In the genomic region with DNA sequence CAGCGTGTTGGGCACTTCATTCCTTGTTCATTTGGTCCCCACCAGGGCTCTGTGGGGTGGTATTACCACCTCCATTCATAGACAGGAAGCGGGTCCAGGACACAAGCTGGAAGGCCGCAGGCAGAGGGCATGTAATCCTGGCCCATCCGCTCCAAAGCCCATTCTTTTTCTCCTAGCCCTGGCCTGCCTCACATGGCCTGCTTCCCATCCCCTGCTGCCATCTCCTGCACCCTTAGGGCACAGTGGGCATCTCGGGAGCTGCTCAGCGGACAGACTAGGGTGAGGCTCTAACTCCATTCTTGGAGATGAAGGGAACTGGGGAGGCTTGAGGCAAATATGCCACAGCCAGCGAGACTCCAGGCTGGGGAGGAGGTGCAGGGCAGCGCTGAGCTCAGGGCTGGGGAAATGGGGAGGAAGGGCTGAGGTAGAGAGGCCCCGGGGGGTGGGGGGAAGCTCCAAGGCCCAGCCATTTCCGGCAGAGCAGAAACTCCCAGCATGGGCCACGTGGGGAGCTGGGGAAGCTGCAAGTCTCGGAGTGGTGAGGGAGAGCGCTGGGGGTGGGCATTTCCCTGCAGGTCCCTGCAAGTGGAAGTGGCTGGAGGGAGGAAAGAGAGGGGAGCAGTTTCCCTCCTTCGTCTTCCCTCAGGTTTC, we compare ENCODE assay signal across 10 cellular contexts. TPM values are rescaled to one million over a fixed set of nuclear protein-coding genes. Genes with fewer than 3 reads are reported as not detected.
DNase-seq lines count a peak whose midpoint lies in the region; ATAC-seq and TF ChIP-seq lines count a peak whose summit lies in the region.
"Had no signal": no experiment of that assay in that cellular context is flagged by ENCODE, and none has a peak within 500 bp of the region (broad histone marks: within the 10 kb centered on the region; RNA-seq: fewer than 3 reads in every experiment).

No MANE protein-coding gene starts in this region.

- TF ChIP-seq CTCF in GM10248 (IDR thresholded peaks at IDR 0.05; ENCODE audit: control extremely low read depth, extremely low read depth, low read depth, missing control alignments) (no peak), brain (conservative IDR thresholded peaks at IDR 0.05) (no peak), osteoblast (IDR thresholded peaks at IDR 0.05; ENCODE audit: extremely low read depth, low read depth, low read length) (no peak)

- no peak overlapping the region for H3K4me2 ChIP-seq in osteoblast (ENCODE audit: insufficient read depth, low read length)

- ATAC-seq in GM18909 (IDR thresholded peaks at IDR 0.05; ENCODE audit: poor library complexity, unreplicated experiment) (no peak), HG03378 (IDR thresholded peaks at IDR 0.05; ENCODE audit: unreplicated experiment) (no peak)

- DNase-seq in GM10248 (ENCODE audit: extremely low spot score) (peak; percentile 70), SK-N-MC (ENCODE audit: low read depth, low spot score) (no peak), osteoblast (ENCODE audit: insufficient read length, low spot score, missing footprints) (peak; percentile 62), hepatic stellate cell (ENCODE audit: low spot score) (no peak), HUDEP-2 (lab: John Stamatoyannopoulos, UW; ENCODE audit: unreplicated experiment in 76 of 76) (no peak)

- H3K9ac ChIP-seq in SK-N-MC (ENCODE audit: insufficient read length) = peak overlapping the region; percentile 39

- H3K4me1 Mint-ChIP-seq in brain = peaks cover 46% of the 10 kb centered on the region

- CTCF ChIA-PET in GM10248 (lab: Yijun Ruan, JAX) = interaction anchor here (1.0 to 2.4 kb wide), 5 partner anchors 9 to 250 kb away, joined by 3 to 13 read pairs (median 7); no protein-coding TSS in a partner anchor

- no peaks in the 10 kb centered on the region for H3K79me2 ChIP-seq in osteoblast (ENCODE audit: insufficient read depth, low read length)

- peaks cover 5% of the 10 kb centered on the region for H3K4me1 ChIP-seq in osteoblast (ENCODE audit: insufficient read depth, low read length)

- no peaks in the 10 kb centered on the region for H3K27me3 Mint-ChIP-seq in brain

- no peak overlapping the region for H2AFZ ChIP-seq in osteoblast (ENCODE audit: low read length)

- no peaks in the 10 kb centered on the region for H3K9me3 Mint-ChIP-seq in brain

- H3K36me3 ChIP-seq in SK-N-MC (ENCODE audit: insufficient read depth, low read length) (no peaks in the 10 kb centered on the region), osteoblast (ENCODE audit: insufficient read depth, low read length) (no peaks in the 10 kb centered on the region)
- H3K36me3 ChIP-seq: cardiac muscle cell, vagina had no signal

- H3K9me3 ChIP-seq in SK-N-MC (ENCODE audit: low read depth, low read length) (no peaks in the 10 kb centered on the region), osteoblast (ENCODE audit: low read depth, low read length) (no peaks in the 10 kb centered on the region)
- H3K9me3 ChIP-seq: vagina had no signal

- H3K27ac ChIP-seq in SK-N-MC = peak overlapping the region; percentile 82
- no peak overlapping the region for H3K27ac ChIP-seq in osteoblast (ENCODE audit: low read depth, low read length)
- H3K27ac ChIP-seq: cardiac muscle cell, vagina had no signal

- POLR2A ChIA-PET in GM10248 (lab: Yijun Ruan, JAX) = interaction anchor here (0.6 kb wide), 1 partner anchor 81 kb away, joined by 3 read pairs; no protein-coding TSS in a partner anchor

- H3K36me3 Mint-ChIP-seq in brain = no peaks in the 10 kb centered on the region

- peaks cover 4% of the 10 kb centered on the region for H4K20me1 ChIP-seq in osteoblast (ENCODE audit: insufficient read depth, low read length)

- H3K27me3 ChIP-seq in osteoblast (ENCODE audit: insufficient read depth, low read length) = peaks cover 4% of the 10 kb centered on the region
- H3K27me3 ChIP-seq: cardiac muscle cell, vagina had no signal

- H3K27ac Mint-ChIP-seq in brain = peak overlapping the region in 4 of 5 experiments; percentile 28 to 97 (median 88)

- H3K4me3 ChIP-seq in SK-N-MC (peak overlapping the region; percentile 57), osteoblast (ENCODE audit: insufficient read depth, low read length) (no peak overlapping the region)
- H3K4me3 ChIP-seq: cardiac muscle cell, vagina had no signal

- H3K4me3 Mint-ChIP-seq in brain = peak overlapping the region in 2 of 5 experiments; percentile 32 to 35

RNA-seq across cellular contexts. Expression of a gene that starts 14.3 kb away (rescaled TPM):
- 13.5 TPM for polyA plus RNA-seq in brain (ENCODE audit: insufficient read depth, low read depth, low replicate concordance)
- total RNA-seq in osteoblast = 27.9 and 28.3 TPM in 2 replicates

RNA-seq across cellular contexts. Expression of a gene that starts 16.0 kb away (rescaled TPM):
- 3.0 TPM for polyA plus RNA-seq in brain (ENCODE audit: insufficient read depth, low read depth, low replicate concordance)
- not detected in 2 replicates for total RNA-seq in osteoblast
- total RNA-seq: vagina had no signal

RNA-seq across cellular contexts. Expression of a gene that starts 31.5 kb away (rescaled TPM):
- polyA plus RNA-seq in brain (ENCODE audit: insufficient read depth, low read depth, low replicate concordance) = 0.37 TPM
- not detected in 2 replicates for total RNA-seq in osteoblast
- total RNA-seq: vagina had no signal
- polyA plus RNA-seq: cardiac muscle cell had no signal

RNA-seq across cellular contexts. Expression of a gene that starts 56.4 kb away (rescaled TPM):
- 0.07 TPM for polyA plus RNA-seq in brain (ENCODE audit: insufficient read depth, low read depth, low replicate concordance)
- total RNA-seq in osteoblast = not detected in 2 replicates
- total RNA-seq: cardiac muscle cell, vagina had no signal
- polyA plus RNA-seq: cardiac muscle cell had no signal

RNA-seq across cellular contexts. Expression of a gene that starts 57.9 kb away (rescaled TPM):
- 6.2 TPM for polyA plus RNA-seq in brain (ENCODE audit: insufficient read depth, low read depth, low replicate concordance)
- 37.6 and 37.7 TPM in 2 replicates for total RNA-seq in osteoblast

Comparison
In these comparisons a context has a peak if more than half of its experiments do, and no peak if none do; other contexts are left out.
1. DNase-seq: peak in GM10248 (single experiment) and osteoblast (single experiment); none in SK-N-MC (single experiment), hepatic stellate cell (single experiment) and HUDEP-2 (0 of 76).